In genomic region chrX:65745427-65745826, GRCh38 we compare ENCODE assay signal across 1 cellular context.
TF ChIP-seq lines count a peak whose summit lies in the region.

No MANE protein-coding gene starts in this region.

TF ChIP-seq in K562, 482 proteins besides CTCF, POLR2A, EP300 and RAD21:
- TF ChIP-seq ARID1B (IDR thresholded peaks at IDR 0.05) (0 out of 2 replicates have a peak, but pooled peaks have one; percentile 7), EHMT2 (IDR thresholded peaks at IDR 0.05) (0 out of 2 replicates have a peak, but pooled peaks have one; percentile 23), BRF1 (IDR thresholded peaks at IDR 0.05; ENCODE audit: borderline replicate concordance, extremely low read depth, insufficient read length) (no peak), PKNOX1 (IDR thresholded peaks at IDR 0.05) (peak; percentile 27; the same call in 1 of the 2 replicates), POLR2B (IDR thresholded peaks at IDR 0.05; ENCODE audit: low read depth, partially characterized antibody) (peak; percentile 33), NFIX (CRISPR knock-in tag; IDR thresholded peaks at IDR 0.05; ENCODE audit: low read depth) (no peak), SUPT5H (IDR thresholded peaks at IDR 0.05) (peak; percentile 44; the same call in 1 of the 2 replicates)
